In the genomic region with DNA sequence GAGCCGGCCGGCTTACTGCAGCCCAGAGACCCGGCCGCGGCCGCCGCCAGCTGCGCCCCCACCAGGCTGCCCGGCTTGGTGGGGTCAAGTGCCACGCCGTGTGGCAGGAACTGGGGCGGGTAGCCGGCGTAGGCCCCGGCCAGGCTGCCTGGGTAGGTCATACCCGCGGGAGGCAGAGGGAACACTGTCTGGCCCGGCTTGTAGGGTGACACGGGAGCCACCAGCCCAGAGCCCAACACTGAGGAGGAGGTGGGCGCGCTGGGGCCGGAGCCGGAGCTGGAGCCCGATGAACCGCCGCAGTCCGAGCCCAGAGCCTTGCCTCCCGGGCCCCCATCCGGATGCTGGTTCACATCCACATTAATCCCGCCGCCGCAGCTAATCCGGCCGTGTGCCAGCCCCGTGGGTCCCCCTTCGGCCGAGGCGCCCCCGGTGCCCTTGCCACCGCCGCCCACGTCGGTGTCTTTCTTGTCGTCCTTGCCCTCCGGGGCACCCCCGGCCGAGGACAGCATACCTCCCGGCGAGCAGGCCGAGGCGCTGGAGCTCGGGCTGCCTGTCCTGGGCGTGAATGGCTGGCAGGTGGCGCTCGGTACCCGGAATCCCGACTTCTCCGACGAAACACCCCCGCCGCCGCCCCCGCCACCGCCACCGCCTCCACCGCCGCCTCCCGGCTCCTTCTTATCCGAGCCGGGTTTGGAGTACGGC, we compare ENCODE assay signal across 8 cellular contexts. TPM values are rescaled to one million over a fixed set of nuclear protein-coding genes. Genes with fewer than 3 reads are reported as not detected.
DNase-seq lines count a peak whose midpoint lies in the region; ATAC-seq, FAIRE-seq and TF ChIP-seq lines count a peak whose summit lies in the region.

No MANE protein-coding gene starts in this region.

- peak; percentile 83 for TF ChIP-seq CTCF in C4-2B (conservative IDR thresholded peaks at IDR 0.05)
- TF ChIP-seq CTCF in neural crest cell (conservative IDR thresholded peaks at IDR 0.05), result peak; percentile 67

- no peaks in the 10 kb centered on the region for H3K9me3 Mint-ChIP-seq in activated naive CD4-positive, alpha-beta T cell treated with anti-CD3 and anti-CD28 coated beads for 36 hours
- H3K9me3 Mint-ChIP-seq in neural crest cell, result no peaks in the 10 kb centered on the region

- peaks cover 30% of the 10 kb centered on the region for H3K4me1 Mint-ChIP-seq in activated naive CD4-positive, alpha-beta T cell treated with anti-CD3 and anti-CD28 coated beads for 36 hours (ENCODE audit: low read depth)
- peaks cover 42% of the 10 kb centered on the region for H3K4me1 Mint-ChIP-seq in neural crest cell

- H3K36me3 Mint-ChIP-seq in activated naive CD4-positive, alpha-beta T cell treated with anti-CD3 and anti-CD28 coated beads for 36 hours (ENCODE audit: low read depth), result no peaks in the 10 kb centered on the region
- H3K36me3 Mint-ChIP-seq in neural crest cell (ENCODE audit: low read depth), result peaks cover 8% of the 10 kb centered on the region

- peaks cover 50% of the 10 kb centered on the region for H3K27me3 Mint-ChIP-seq in activated naive CD4-positive, alpha-beta T cell treated with anti-CD3 and anti-CD28 coated beads for 36 hours (ENCODE audit: low read depth)
- peaks cover 78% of the 10 kb centered on the region for H3K27me3 Mint-ChIP-seq in neural crest cell (ENCODE audit: low read depth)

- TF ChIP-seq POLR2A in H54 (IDR thresholded peaks at IDR 0.05; ENCODE audit: low read depth, low read length) (no peak), GM18505 (IDR thresholded peaks at IDR 0.05; ENCODE audit: borderline replicate concordance, extremely low read depth, insufficient read depth, insufficient read length) (no peak)

- no peak for ATAC-seq in GM21367 (IDR thresholded peaks at IDR 0.05; ENCODE audit: unreplicated experiment)
- no peak for ATAC-seq in GM18505 (IDR thresholded peaks at IDR 0.05; ENCODE audit: unreplicated experiment)

- CTCF ChIA-PET in activated naive CD4-positive, alpha-beta T cell treated with anti-CD3 and anti-CD28 coated beads for 36 hours (lab: Charles Lee), result interaction anchor here (0.7 to 1.3 kb wide), 3 partner anchors 12 to 230 kb away, joined by 3 read pairs; no protein-coding TSS in a partner anchor

- no peak overlapping the region for H3K27ac ChIP-seq in C4-2B

- DNase-seq in H54 (ENCODE audit: insufficient read length, low spot score) (peak; percentile 87), NCI-H774 (lab: John Stamatoyannopoulos, UW) (peak; percentile 39), globus pallidus (ENCODE audit: low spot score) (peak; percentile 63), neural crest cell (ENCODE audit: low read depth, low spot score) (peak; percentile 66)
- peak; percentile 65 for DNase-seq in activated naive CD4-positive, alpha-beta T cell treated with anti-CD3 and anti-CD28 coated beads for 36 hours

- peak overlapping the region; percentile 63 for H3K4me3 Mint-ChIP-seq in activated naive CD4-positive, alpha-beta T cell treated with anti-CD3 and anti-CD28 coated beads for 36 hours
- peak overlapping the region; percentile 97 for H3K4me3 Mint-ChIP-seq in neural crest cell

- intact Hi-C loops in activated naive CD4-positive, alpha-beta T cell treated with anti-CD3 and anti-CD28 coated beads for 36 hours (cut with micrococcal nuclease), result loop anchor here (1.0 to 5.0 kb wide), 4 partner anchors 528 to 1586 kb away; no protein-coding TSS in a partner anchor

- FAIRE-seq in H54 (lab: Jason Lieb, UNC), result no peak

- no peak overlapping the region for H3K27ac Mint-ChIP-seq in activated naive CD4-positive, alpha-beta T cell treated with anti-CD3 and anti-CD28 coated beads for 36 hours
- H3K27ac Mint-ChIP-seq in neural crest cell (ENCODE audit: unreplicated experiment), result no peak overlapping the region

RNA-seq across cellular contexts. Expression of a gene that starts 2.0 kb away (rescaled TPM):
- under 1 TPM; 0.07 to 0.21 TPM for total RNA-seq in activated naive CD4-positive, alpha-beta T cell treated with anti-CD3 and anti-CD28 coated beads for 36 hours
- total RNA-seq in neural crest cell, result 14.6 and 15.9 TPM in 2 replicates

RNA-seq across cellular contexts. Expression of a gene that starts 31.8 kb away (rescaled TPM):
- not detected for total RNA-seq in activated naive CD4-positive, alpha-beta T cell treated with anti-CD3 and anti-CD28 coated beads for 36 hours
- 0.98 and 3.1 TPM in 2 replicates for total RNA-seq in neural crest cell

Comparison
In these comparisons a context has a peak if more than half of its experiments do, and no peak if none do; other contexts are left out.
1. RNA of a gene that starts 2.0 kb away (total RNA-seq): 14.6 to 15.9 TPM in neural crest cell; 0.07 to 0.21 TPM in activated naive CD4-positive, alpha-beta T cell treated with anti-CD3 and anti-CD28 coated beads for 36 hours; every median in the first group is over 10 times any median in the second.
2. Peak in every context shown above with its lines, with median percentiles within 50 percentile points of each other: DNase-seq.